ENCODE assay signal across 8 cellular contexts in the genomic region with DNA sequence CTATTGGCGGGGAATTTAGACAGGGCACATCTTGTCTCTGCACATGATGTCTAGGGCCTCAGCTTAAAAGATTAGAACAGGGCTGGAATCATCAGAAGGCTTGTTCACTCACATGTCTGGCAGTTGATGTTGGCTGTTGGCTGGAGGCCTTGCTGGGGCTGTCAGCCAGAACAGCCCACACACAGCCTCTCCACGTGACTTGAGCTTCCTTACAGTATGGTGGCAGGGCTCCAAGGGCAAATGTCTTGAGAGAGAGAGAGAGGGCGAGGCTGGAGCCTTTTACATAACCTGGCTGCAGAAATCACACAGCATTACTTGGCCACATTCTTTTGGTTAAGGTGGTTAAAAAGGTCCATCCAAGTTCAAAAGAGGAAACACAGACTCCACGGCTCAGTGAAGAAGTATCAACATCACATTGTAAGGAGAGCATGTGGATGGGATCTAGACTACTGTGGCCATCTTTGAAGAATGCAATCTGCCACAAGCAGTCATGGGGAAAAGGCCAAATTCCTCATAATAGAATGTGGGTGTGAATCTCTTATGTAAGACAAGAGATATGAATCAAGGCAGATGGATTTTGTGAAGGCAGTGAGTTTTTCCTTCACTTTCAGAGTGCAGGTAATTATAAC. TPM values are rescaled to one million over a fixed set of nuclear protein-coding genes. Genes with fewer than 3 reads are reported as not detected.
DNase-seq lines count a peak whose midpoint lies in the region; ATAC-seq, FAIRE-seq and TF ChIP-seq lines count a peak whose summit lies in the region.

No MANE protein-coding gene starts in this region.

- H3K4me3 ChIP-seq in cardiac fibroblast (replicated peaks in 1 of 2; ENCODE audit: low read depth in 2 of 2, low read length in 2 of 2): no peak overlapping the region

- ATAC-seq in HG03095 (IDR thresholded peaks at IDR 0.05; ENCODE audit: unreplicated experiment) (no peak), GM19463 (IDR thresholded peaks at IDR 0.05; ENCODE audit: unreplicated experiment) (no peak)

- peak; percentile 11 for DNase-seq in DMS79 treated with DMSO at 0.1 percent for 48 hours (lab: John Stamatoyannopoulos, UW)
- peak; percentile 5 for DNase-seq in NCI-H1092 treated with DMSO at 0.1 percent for 48 hours (lab: John Stamatoyannopoulos, UW)
- peak; percentile 95 to 99 for DNase-seq in cardiac fibroblast (ENCODE audit: low read depth in 2 of 2)
- DNase-seq in lung microvascular endothelial cell (ENCODE audit: low read depth in 2 of 2): peak; percentile 37 to 51
- DNase-seq in stimulated activated CD4-positive, alpha-beta T cell treated with anti-CD3 and anti-CD28 coated beads, Interleukin-2, amount 100 ng/mL, for 48 hours: no peak
- DNase-seq in GM19239 (ENCODE audit: insufficient read length, low spot score): no peak

- no peak for TF ChIP-seq CTCF in cardiac fibroblast (IDR thresholded peaks at IDR 0.05; ENCODE audit: low read depth, low read length)

- no peak for FAIRE-seq in GM19239 (lab: Jason Lieb, UNC)

RNA-seq across cellular contexts. Expression of gene SRSF7, which starts 30.4 kb away (rescaled TPM):
- total RNA-seq in lung microvascular endothelial cell: 73.0 and 90.3 TPM in 2 replicates

RNA-seq across cellular contexts. Expression of gene GALM, which starts 54.8 kb away (rescaled TPM):
- total RNA-seq in lung microvascular endothelial cell: 4.1 and 4.4 TPM in 2 replicates

RNA-seq across cellular contexts. Expression of gene GEMIN6, which starts 57.3 kb away (rescaled TPM):
- 6.1 and 11.5 TPM in 2 replicates for total RNA-seq in lung microvascular endothelial cell

Comparison
In these comparisons a context has a peak if more than half of its experiments do, and no peak if none do; other contexts are left out.
1. DNase-seq: peak in DMS79 treated with DMSO at 0.1 percent for 48 hours (single experiment), NCI-H1092 treated with DMSO at 0.1 percent for 48 hours (single experiment), cardiac fibroblast (2 of 2) and lung microvascular endothelial cell (2 of 2); none in stimulated activated CD4-positive, alpha-beta T cell treated with anti-CD3 and anti-CD28 coated beads, Interleukin-2, amount 100 ng/mL, for 48 hours (0 of 2) and GM19239 (single experiment).